In genomic region chr9:3642075-3642474, GRCh38 we compare ENCODE assay signal across 5 cellular contexts.
A peak's percentile ranks its signal among the peaks of the same experiment; 100 is the strongest.
DNase-seq lines count a peak whose midpoint lies in the region; ATAC-seq, FAIRE-seq and TF ChIP-seq lines count a peak whose summit lies in the region.
"Not testable (repeated sequence)": the region's sequence is repeated elsewhere in the genome, so short reads cannot be mapped to it uniquely, and the experiment has no call there.

No MANE protein-coding gene starts in this region.

- H3K9me3 ChIP-seq in pancreas, result not testable (repeated sequence)

- not testable (repeated sequence) for H3K27me3 ChIP-seq in pancreas

- intact Hi-C loops in pancreas (cut with DNase I), result not testable (repeated sequence)

- 90 to 98% methylated on average over 6 of the region's 6 CpGs for WGBS in pancreas, 2 donors

- DNase-seq in frontal cortex (ENCODE audit: low spot score in 2 of 2); pancreas: not testable (repeated sequence)

- not testable (repeated sequence) for H3K4me1 ChIP-seq in pancreas

- TF ChIP-seq CTCF in pancreas (IDR thresholded peaks at IDR 0.05), result not testable (repeated sequence)

- H3K36me3 ChIP-seq in pancreas, result not testable (repeated sequence)

- FAIRE-seq in G401.6 (lab: Jason Lieb, UNC), result peak; percentile 96
- FAIRE-seq in TTC549 (lab: Jason Lieb, UNC), result peak; percentile 66
- FAIRE-seq in colon (lab: Jason Lieb, UNC), result peak; percentile 71
- FAIRE-seq in frontal cortex (lab: Jason Lieb, UNC), result peak; percentile 98
- peak; percentile 71 for FAIRE-seq in pancreas (lab: Jason Lieb, UNC)

- not testable (repeated sequence) for H3K4me3 ChIP-seq in pancreas

- not testable (repeated sequence) for ATAC-seq in pancreas

- not testable (repeated sequence) for H3K27ac ChIP-seq in pancreas
